ENCODE assay signal across 10 cellular contexts in genomic region chr19:2054763-2055162, GRCh38. TPM values are rescaled to one million over a fixed set of nuclear protein-coding genes. Genes with fewer than 3 reads are reported as not detected.
DNase-seq lines count a peak whose midpoint lies in the region; ATAC-seq and TF ChIP-seq lines count a peak whose summit lies in the region.
"Had no signal": no experiment of that assay in that cellular context is flagged by ENCODE, and none has a peak within 500 bp of the region (broad histone marks: within the 10 kb centered on the region; RNA-seq: fewer than 3 reads in every experiment).

No MANE protein-coding gene starts in this region.

- TF ChIP-seq POLR2A in GM18505 (IDR thresholded peaks at IDR 0.05; ENCODE audit: borderline replicate concordance, extremely low read depth, insufficient read depth, insufficient read length), result peak; percentile 27

- peaks cover 4% of the 10 kb centered on the region for H3K36me3 Mint-ChIP-seq in activated naive CD8-positive, alpha-beta T cell treated with anti-CD3 and anti-CD28 coated beads for 36 hours
- no peaks in the 10 kb centered on the region for H3K36me3 Mint-ChIP-seq in naive B cell
- no peaks in the 10 kb centered on the region for H3K36me3 Mint-ChIP-seq in progenitor cell of endocrine pancreas (ENCODE audit: insufficient read depth)
- H3K36me3 Mint-ChIP-seq in activated T-cell treated with anti-CD3 and anti-CD28 coated beads, Interleukin-2, amount 50 U/mL, for 72 hours (ENCODE audit: insufficient read depth in 2 of 2), result peaks cover 0 to 1% of the 10 kb centered on the region in 2 donors

- TF ChIP-seq CTCF in progenitor cell of endocrine pancreas (IDR thresholded peaks at IDR 0.05; ENCODE audit: unreplicated experiment), result no peak

- peak overlapping the region; percentile 82 for H3K27ac Mint-ChIP-seq in activated naive CD8-positive, alpha-beta T cell treated with anti-CD3 and anti-CD28 coated beads for 36 hours
- peak overlapping the region; percentile 87 to 99 (median 96) for H3K27ac Mint-ChIP-seq in naive B cell
- H3K27ac Mint-ChIP-seq in progenitor cell of endocrine pancreas, result no peak overlapping the region
- H3K27ac Mint-ChIP-seq in activated T-cell treated with anti-CD3 and anti-CD28 coated beads, Interleukin-2, amount 50 U/mL, for 72 hours, result no peak overlapping the region

- ATAC-seq in GM18505 (IDR thresholded peaks at IDR 0.05; ENCODE audit: unreplicated experiment) (no peak), naive B cell (ENCODE audit: low read depth in 2 of 2) (no peak), GM21723 (IDR thresholded peaks at IDR 0.05; ENCODE audit: unreplicated experiment) (no peak)
- no peak for ATAC-seq in activated T-cell treated with anti-CD3 and anti-CD28 coated beads, Interleukin-2, amount 50 U/mL, for 72 hours (replicated peaks in 1 of 2)

- H3K4me1 Mint-ChIP-seq in activated naive CD8-positive, alpha-beta T cell treated with anti-CD3 and anti-CD28 coated beads for 36 hours, result peaks cover 43% of the 10 kb centered on the region
- H3K4me1 Mint-ChIP-seq in naive B cell (peaks cover 35 to 54% (median 53%) of the 10 kb centered on the region in 3 donors), progenitor cell of endocrine pancreas (ENCODE audit: low read depth) (peaks cover 10% of the 10 kb centered on the region)
- peaks cover 35% of the 10 kb centered on the region for H3K4me1 Mint-ChIP-seq in activated T-cell treated with anti-CD3 and anti-CD28 coated beads, Interleukin-2, amount 50 U/mL, for 72 hours (ENCODE audit: low read depth)

- H3K9me3 Mint-ChIP-seq in activated naive CD8-positive, alpha-beta T cell treated with anti-CD3 and anti-CD28 coated beads for 36 hours, result no peaks in the 10 kb centered on the region
- H3K9me3 Mint-ChIP-seq in naive B cell (no peaks in the 10 kb centered on the region), progenitor cell of endocrine pancreas (ENCODE audit: low read depth) (no peaks in the 10 kb centered on the region)
- no peaks in the 10 kb centered on the region for H3K9me3 Mint-ChIP-seq in activated T-cell treated with anti-CD3 and anti-CD28 coated beads, Interleukin-2, amount 50 U/mL, for 72 hours

- H3K27me3 Mint-ChIP-seq in activated naive CD8-positive, alpha-beta T cell treated with anti-CD3 and anti-CD28 coated beads for 36 hours, result no peaks in the 10 kb centered on the region
- H3K27me3 Mint-ChIP-seq in naive B cell, result no peaks in the 10 kb centered on the region
- H3K27me3 Mint-ChIP-seq in progenitor cell of endocrine pancreas, result no peaks in the 10 kb centered on the region
- H3K27me3 Mint-ChIP-seq in activated T-cell treated with anti-CD3 and anti-CD28 coated beads, Interleukin-2, amount 50 U/mL, for 72 hours (ENCODE audit: low read depth), result no peaks in the 10 kb centered on the region

- DNase-seq in A172 (ENCODE audit: low spot score), result peak; percentile 71
- no peak for DNase-seq in activated naive CD8-positive, alpha-beta T cell treated with anti-CD3 and anti-CD28 coated beads for 36 hours
- DNase-seq in naive B cell, result no peak
- no peak for DNase-seq in NCI-H1048 (lab: John Stamatoyannopoulos, UW)
- no peak for DNase-seq in progenitor cell of endocrine pancreas (ENCODE audit: low spot score, unreplicated experiment)
- DNase-seq in activated T-cell treated with anti-CD3 and anti-CD28 coated beads, Interleukin-2, amount 50 U/mL, for 72 hours, result no peak
- DNase-seq: Calu3, NCI-H1417 had no signal

- peak overlapping the region; percentile 23 for H3K4me3 Mint-ChIP-seq in activated naive CD8-positive, alpha-beta T cell treated with anti-CD3 and anti-CD28 coated beads for 36 hours
- H3K4me3 Mint-ChIP-seq in naive B cell (peak overlapping the region; percentile 65 to 84 (median 76)), progenitor cell of endocrine pancreas (ENCODE audit: low read depth) (no peak overlapping the region)
- no peak overlapping the region for H3K4me3 Mint-ChIP-seq in activated T-cell treated with anti-CD3 and anti-CD28 coated beads, Interleukin-2, amount 50 U/mL, for 72 hours

RNA-seq across cellular contexts. Expression of gene MKNK2, which starts 3.7 kb away (rescaled TPM):
- 40.4 and 53.8 TPM in 2 replicates for total RNA-seq in A172 (2014; rRNA removed; shearing (Covaris generic))
- 100 to 1,000 TPM; 230 to 232 TPM for total RNA-seq in activated naive CD8-positive, alpha-beta T cell treated with anti-CD3 and anti-CD28 coated beads for 36 hours
- 100 to 1,000 TPM in 1 of 6 donors, 10 to 100 TPM in 5; 51.1 to 102 (median 57.1) TPM for polyA plus RNA-seq in naive B cell (ENCODE audit: low read depth in 6 of 6)
- 145 and 163 TPM in 2 replicates for total RNA-seq in progenitor cell of endocrine pancreas
- total RNA-seq in activated T-cell treated with anti-CD3 and anti-CD28 coated beads, Interleukin-2, amount 50 U/mL, for 72 hours, result 100 to 1,000 TPM; 120 to 121 TPM

RNA-seq across cellular contexts. Expression of gene BTBD2, which starts 39.2 kb away (rescaled TPM):
- 54.7 and 60.4 TPM in 2 replicates for total RNA-seq in A172 (2014; rRNA removed; shearing (Covaris generic))
- total RNA-seq in activated naive CD8-positive, alpha-beta T cell treated with anti-CD3 and anti-CD28 coated beads for 36 hours, result 10 to 100 TPM; 22.1 to 26.2 TPM
- 1 to 10 TPM; 1.7 to 9.2 (median 4.8) TPM for polyA plus RNA-seq in naive B cell (ENCODE audit: low read depth in 6 of 6)
- 115 and 125 TPM in 2 replicates for total RNA-seq in progenitor cell of endocrine pancreas
- 10 to 100 TPM; 48.7 to 56.2 TPM for total RNA-seq in activated T-cell treated with anti-CD3 and anti-CD28 coated beads, Interleukin-2, amount 50 U/mL, for 72 hours

RNA-seq across cellular contexts. Expression of gene MOB3A, which starts 41.4 kb away (rescaled TPM):
- total RNA-seq in A172 (2014; rRNA removed; shearing (Covaris generic)), result 17.4 and 21.5 TPM in 2 replicates
- 100 to 1,000 TPM; 147 to 153 TPM for total RNA-seq in activated naive CD8-positive, alpha-beta T cell treated with anti-CD3 and anti-CD28 coated beads for 36 hours
- polyA plus RNA-seq in naive B cell (ENCODE audit: low read depth in 6 of 6), result 100 to 1,000 TPM in 1 of 6 donors, 10 to 100 TPM in 5; 52.2 to 106 (median 75.1) TPM
- total RNA-seq in progenitor cell of endocrine pancreas, result 33.2 and 38.5 TPM in 2 replicates
- 100 to 1,000 TPM; 129 to 134 TPM for total RNA-seq in activated T-cell treated with anti-CD3 and anti-CD28 coated beads, Interleukin-2, amount 50 U/mL, for 72 hours

RNA-seq across cellular contexts. Expression of gene IZUMO4, which starts 42.0 kb away (rescaled TPM):
- total RNA-seq in A172 (2014; rRNA removed; shearing (Covaris generic)), result 2.7 and 2.8 TPM in 2 replicates
- 10 to 100 TPM; 12.4 to 12.6 TPM for total RNA-seq in activated naive CD8-positive, alpha-beta T cell treated with anti-CD3 and anti-CD28 coated beads for 36 hours
- 1 to 10 TPM in 1 of 6 donors, under 1 TPM in 5; 0.48 to 1.2 (median 0.85) TPM for polyA plus RNA-seq in naive B cell (ENCODE audit: low read depth in 6 of 6)
- 15.9 and 16.5 TPM in 2 replicates for total RNA-seq in progenitor cell of endocrine pancreas
- total RNA-seq in activated T-cell treated with anti-CD3 and anti-CD28 coated beads, Interleukin-2, amount 50 U/mL, for 72 hours, result 10 to 100 TPM; 28.5 to 36.9 TPM

Comparison
In these comparisons a context has a peak if more than half of its experiments do, and no peak if none do; other contexts are left out.
1. H3K27ac Mint-ChIP-seq: peak in activated naive CD8-positive, alpha-beta T cell treated with anti-CD3 and anti-CD28 coated beads for 36 hours (single experiment) and naive B cell (6 of 6); none in progenitor cell of endocrine pancreas (single experiment) and activated T-cell treated with anti-CD3 and anti-CD28 coated beads, Interleukin-2, amount 50 U/mL, for 72 hours (single experiment).
2. H3K4me3 Mint-ChIP-seq: peak in activated naive CD8-positive, alpha-beta T cell treated with anti-CD3 and anti-CD28 coated beads for 36 hours (single experiment) and naive B cell (8 of 8); none in progenitor cell of endocrine pancreas (single experiment) and activated T-cell treated with anti-CD3 and anti-CD28 coated beads, Interleukin-2, amount 50 U/mL, for 72 hours (0 of 2).